ENCODE assay signal across 12 cellular contexts in the genomic region with DNA sequence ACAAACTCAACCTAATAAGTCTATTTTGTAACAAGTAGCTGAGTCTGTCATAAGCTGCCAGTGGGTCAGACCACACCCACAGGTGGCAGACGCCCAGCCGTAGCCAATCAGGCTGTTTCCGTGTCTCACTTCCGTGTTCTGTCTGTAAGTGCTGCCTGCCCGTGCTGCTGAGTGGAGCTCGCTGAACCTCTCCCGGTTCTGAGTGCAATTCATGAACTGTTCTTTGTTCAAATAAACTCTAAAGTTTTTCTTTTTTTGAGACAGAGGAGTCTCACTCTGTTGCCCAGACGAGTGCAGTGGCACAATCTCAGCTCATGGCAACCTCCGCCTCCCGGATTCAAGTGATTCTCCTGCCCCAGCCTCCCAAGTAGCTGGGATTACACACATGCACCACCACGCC. TPM values are rescaled to one million over a fixed set of nuclear protein-coding genes. Genes with fewer than 3 reads are reported as not detected.
DNase-seq lines count a peak whose midpoint lies in the region; ATAC-seq, FAIRE-seq and TF ChIP-seq lines count a peak whose summit lies in the region.
"Had no signal": no experiment of that assay in that cellular context is flagged by ENCODE, and none has a peak within 500 bp of the region (broad histone marks: within the 10 kb centered on the region; RNA-seq: fewer than 3 reads in every experiment).

No MANE protein-coding gene starts in this region.

- ATAC-seq in central memory CD8-positive, alpha-beta T cell (replicated peaks; ENCODE audit: extremely low read depth, poor library complexity, severe bottlenecking) = no peak
- ATAC-seq in mucosa of descending colon (peak; percentile 87), GM18909 (IDR thresholded peaks at IDR 0.05; ENCODE audit: poor library complexity, unreplicated experiment) (no peak)

- CTCF ChIA-PET in activated naive CD4-positive, alpha-beta T cell treated with anti-CD3 and anti-CD28 coated beads, Interleukin-2, amount 10 ng/mL, durations not matched to agents 7 days and 5 days (lab: Charles Lee) = no interaction called here

- H3K9me3 Mint-ChIP-seq in central memory CD8-positive, alpha-beta T cell = no peaks in the 10 kb centered on the region
- no peaks in the 10 kb centered on the region for H3K9me3 Mint-ChIP-seq in activated naive CD4-positive, alpha-beta T cell treated with anti-CD3 and anti-CD28 coated beads, Interleukin-2, amount 10 ng/mL, durations not matched to agents 7 days and 5 days
- H3K9me3 Mint-ChIP-seq: HFFc6 had no signal

- no peak for FAIRE-seq in GM19239 (lab: Jason Lieb, UNC)

- no peaks in the 10 kb centered on the region for H3K27me3 Mint-ChIP-seq in central memory CD8-positive, alpha-beta T cell
- peaks cover 22% of the 10 kb centered on the region for H3K27me3 Mint-ChIP-seq in activated naive CD4-positive, alpha-beta T cell treated with anti-CD3 and anti-CD28 coated beads, Interleukin-2, amount 10 ng/mL, durations not matched to agents 7 days and 5 days

- peaks cover 18% of the 10 kb centered on the region for H3K4me1 Mint-ChIP-seq in central memory CD8-positive, alpha-beta T cell
- peaks cover 25% of the 10 kb centered on the region for H3K4me1 Mint-ChIP-seq in activated naive CD4-positive, alpha-beta T cell treated with anti-CD3 and anti-CD28 coated beads, Interleukin-2, amount 10 ng/mL, durations not matched to agents 7 days and 5 days

- peaks cover 15% of the 10 kb centered on the region for H3K36me3 Mint-ChIP-seq in central memory CD8-positive, alpha-beta T cell (ENCODE audit: insufficient read depth)
- peaks cover 28% of the 10 kb centered on the region for H3K36me3 Mint-ChIP-seq in activated naive CD4-positive, alpha-beta T cell treated with anti-CD3 and anti-CD28 coated beads, Interleukin-2, amount 10 ng/mL, durations not matched to agents 7 days and 5 days

- peak overlapping the region; percentile 23; the same call in 1 of the 2 replicates for H3K27ac ChIP-seq in C4-2B

- H3K36me3 ChIP-seq in mucosa of descending colon (ENCODE audit: low read depth) = peaks cover 9% of the 10 kb centered on the region

- intact Hi-C loops in mucosa of descending colon (cut with DNase I, micrococcal nuclease) = no loop called here

- H3K9me3 ChIP-seq in mucosa of descending colon = no peaks in the 10 kb centered on the region
- H3K9me3 ChIP-seq: BE2C had no signal

- TF ChIP-seq CTCF in C4-2B (conservative IDR thresholded peaks at IDR 0.05) = no peak
- TF ChIP-seq CTCF in LNCaP clone FGC (IDR thresholded peaks at IDR 0.05; ENCODE audit: control insufficient read depth, extremely low read depth, insufficient read depth) = no peak
- TF ChIP-seq CTCF in mucosa of descending colon (IDR thresholded peaks at IDR 0.05) = no peak

- DNase-seq in LNCaP clone FGC (ENCODE audit: low read depth) (peak; percentile 70), mucosa of descending colon (peak in 2 of 3 donors; percentile 66 to 73), DMS79 (lab: John Stamatoyannopoulos, UW) (no peak), GM19239 (ENCODE audit: insufficient read length, low spot score) (no peak)
- DNase-seq in central memory CD8-positive, alpha-beta T cell (ENCODE audit: low spot score in 2 of 2) = no peak
- DNase-seq in activated naive CD4-positive, alpha-beta T cell treated with anti-CD3 and anti-CD28 coated beads, Interleukin-2, amount 10 ng/mL, durations not matched to agents 7 days and 5 days = no peak
- DNase-seq: activated CD4-positive, alpha-beta T cell treated with anti-CD3 and anti-CD28 coated beads for 4 hours; BE2C; HFFc6; substantia nigra had no signal

- H3K27ac Mint-ChIP-seq in central memory CD8-positive, alpha-beta T cell (ENCODE audit: low read depth) = peak overlapping the region; percentile 35
- no peak overlapping the region for H3K27ac Mint-ChIP-seq in activated naive CD4-positive, alpha-beta T cell treated with anti-CD3 and anti-CD28 coated beads, Interleukin-2, amount 10 ng/mL, durations not matched to agents 7 days and 5 days
- H3K27ac Mint-ChIP-seq: HFFc6 had no signal

- no peak overlapping the region for H3K4me3 Mint-ChIP-seq in central memory CD8-positive, alpha-beta T cell
- no peak overlapping the region for H3K4me3 Mint-ChIP-seq in activated naive CD4-positive, alpha-beta T cell treated with anti-CD3 and anti-CD28 coated beads, Interleukin-2, amount 10 ng/mL, durations not matched to agents 7 days and 5 days
- H3K4me3 Mint-ChIP-seq: HFFc6 had no signal

- H3K4me1 ChIP-seq in mucosa of descending colon (ENCODE audit: low read depth) = no peaks in the 10 kb centered on the region
- H3K4me1 ChIP-seq: BE2C had no signal

- H3K4me3 ChIP-seq in LNCaP clone FGC (ENCODE audit: low read depth, low read length) = no peak overlapping the region
- H3K4me3 ChIP-seq in mucosa of descending colon = no peak overlapping the region

RNA-seq across cellular contexts. Expression of a gene that starts 25.1 kb away (rescaled TPM):
- total RNA-seq in mucosa of descending colon = 10 to 100 TPM; 26.4 to 38.0 (median 29.8) TPM

Comparison
In these comparisons a context has a peak if more than half of its experiments do, and no peak if none do; other contexts are left out.
1. DNase-seq: peak in LNCaP clone FGC (single experiment) and mucosa of descending colon (2 of 3); none in central memory CD8-positive, alpha-beta T cell (0 of 2), DMS79 (single experiment), GM19239 (single experiment) and activated naive CD4-positive, alpha-beta T cell treated with anti-CD3 and anti-CD28 coated beads, Interleukin-2, amount 10 ng/mL, durations not matched to agents 7 days and 5 days (single experiment).